18 cellular contexts compared by ENCODE assay signal in genomic region chr20:1579488-1579887, GRCh38. TPM values are rescaled to one million over a fixed set of nuclear protein-coding genes. Genes with fewer than 3 reads are reported as not detected.
DNase-seq lines count a peak whose midpoint lies in the region; ATAC-seq, FAIRE-seq and TF ChIP-seq lines count a peak whose summit lies in the region.
"Had no signal": no experiment of that assay in that cellular context is flagged by ENCODE, and none has a peak within 500 bp of the region (broad histone marks: within the 10 kb centered on the region; RNA-seq: fewer than 3 reads in every experiment).

No MANE protein-coding gene starts in this region.

- no peak for TF ChIP-seq POLR2A in A549 (IDR thresholded peaks at IDR 0.05; ENCODE audit: low read length)

- CTCF ChIA-PET in A549 (lab: Yijun Ruan, JAX): no interaction called here

- H3K4me3 ChIP-seq in A549 (no peak overlapping the region), hepatocyte (no peak overlapping the region)
- H3K4me3 ChIP-seq: BLaER1 had no signal

- ATAC-seq in A549 (no peak), HG03095 (IDR thresholded peaks at IDR 0.05; ENCODE audit: unreplicated experiment) (no peak)

- FAIRE-seq in A549 (lab: Jason Lieb, UNC): no peak
- FAIRE-seq: H1 had no signal

- H3K9me2 ChIP-seq in hepatocyte (replicated peaks; ENCODE audit: insufficient read depth): no peaks in the 10 kb centered on the region

- H2AFZ ChIP-seq in hepatocyte: no peak overlapping the region

- no peaks in the 10 kb centered on the region for H4K20me1 ChIP-seq in hepatocyte (ENCODE audit: insufficient read depth, poor library complexity, severe bottlenecking)
- H4K20me1 ChIP-seq: BLaER1 had no signal

- no peak for DNase-seq in A549 (ENCODE audit: low read depth in 1 of 2, low spot score in 1 of 2)
- peak; percentile 0 for DNase-seq in G401 (ENCODE audit: low spot score)
- DNase-seq in hepatocyte (ENCODE audit: low spot score): peak; percentile 0
- DNase-seq in superior temporal gyrus (ENCODE audit: extremely low spot score): peak; percentile 2
- DNase-seq in caudate nucleus (lab: John Stamatoyannopoulos, UW): no peak
- no peak for DNase-seq in AG20443 (ENCODE audit: low spot score)
- DNase-seq: 8988T; AML-193; CD4-positive, alpha-beta memory T cell; DMS153; DMS79; GF-D8; H9 had no signal

- TF ChIP-seq CTCF in A549 (IDR thresholded peaks at IDR 0.05) (no peak), hepatocyte (IDR thresholded peaks at IDR 0.05; ENCODE audit: poor library complexity) (no peak)

- no peak for TF ChIP-seq EP300 in A549 (IDR thresholded peaks at IDR 0.05)

- no peaks in the 10 kb centered on the region for H3K79me2 ChIP-seq in hepatocyte

- no peak for TF ChIP-seq RAD21 in A549 (conservative IDR thresholded peaks at IDR 0.05 in 1 of 2, IDR thresholded peaks at IDR 0.05 in 1 of 2)

- no peaks in the 10 kb centered on the region for H3K36me3 ChIP-seq in hepatocyte (replicated peaks; ENCODE audit: insufficient read depth, low read depth)
- H3K36me3 ChIP-seq: BLaER1 had no signal

- POLR2A ChIA-PET in A549 (lab: Yijun Ruan, JAX): no interaction called here

- no peaks in the 10 kb centered on the region for H3K9me3 ChIP-seq in A549
- no peaks in the 10 kb centered on the region for H3K9me3 ChIP-seq in hepatocyte (ENCODE audit: low read depth)
- H3K9me3 ChIP-seq: BLaER1 had no signal

- H3K4me1 ChIP-seq in A549: no peaks in the 10 kb centered on the region
- H3K4me1 ChIP-seq in hepatocyte (ENCODE audit: insufficient read depth): no peaks in the 10 kb centered on the region
- H3K4me1 ChIP-seq: BLaER1 had no signal

- H3K27me3 ChIP-seq in hepatocyte: no peaks in the 10 kb centered on the region
- H3K27me3 ChIP-seq: BLaER1 had no signal

- in situ Hi-C loops in G401 (cut with HindIII; ENCODE audit: low sequenced_read_pairs): no loop called here

- H3K27ac ChIP-seq in A549 (no peak overlapping the region), hepatocyte (no peak overlapping the region), caudate nucleus (ENCODE audit: low read depth, low read length) (no peak overlapping the region)
- H3K27ac ChIP-seq: BLaER1 had no signal

- H3K4me2 ChIP-seq in A549 (no peak overlapping the region), hepatocyte (no peak overlapping the region)
- H3K4me2 ChIP-seq: BLaER1 had no signal

- 66% methylated on average over 6 of the region's 6 CpGs for WGBS in A549 (ENCODE audit: missing lambda C conversion rate)
- 93% methylated on average over 6 of the region's 6 CpGs for WGBS in hepatocyte (ENCODE audit: low lambda C conversion rate, missing lambda C conversion rate)

TF ChIP-seq in A549, 52 proteins besides CTCF, POLR2A, EP300 and RAD21:
- peak; percentile 63 for TF ChIP-seq MAFK (IDR thresholded peaks at IDR 0.05; ENCODE audit: partially characterized antibody)
- no peak for TF ChIP-seq SMC3 (IDR thresholded peaks at IDR 0.05)

RNA-seq across cellular contexts. Expression of gene SIRPD, which starts 22.0 kb away (rescaled TPM):
- polyA plus RNA-seq in A549 (2011; rRNA removed) (not detected in 2 replicates), A549 (2017; fragmentation: RNase III; extraction: RNeasy Plus Mini Kit Qiagen cat#74134 plus additional on column Dnase treatment) (not detected in 3 replicates), hepatocyte (not detected in 2 replicates)
- polyA plus RNA-seq in A549 (2012; cell fraction: cytosol; rRNA removed): not detected in 2 replicates
- not detected in 2 replicates for polyA plus RNA-seq in A549 (2012; cell fraction: nucleus; rRNA removed)
- polyA minus RNA-seq in A549 (2011; rRNA and poly(A)+ RNA removed): not detected in 2 replicates
- not detected in 2 replicates for total RNA-seq in G401 (2014; rRNA removed; shearing (Covaris generic))
- not detected in 2 replicates for total RNA-seq in hepatocyte
- total RNA-seq: Daoy, H1, H9, HT-29 had no signal
- polyA plus RNA-seq: H1 had no signal

RNA-seq across cellular contexts. Expression of gene SIRPB1, which starts 40.3 kb away (rescaled TPM):
- 0.10 and 0.49 TPM in 2 replicates for polyA plus RNA-seq in A549 (2011; rRNA removed)
- polyA plus RNA-seq in A549 (2012; cell fraction: cytosol; rRNA removed): 0.58 and 0.76 TPM in 2 replicates
- polyA plus RNA-seq in A549 (2012; cell fraction: nucleus; rRNA removed): 0.55 and 0.56 TPM in 2 replicates
- 0.35 to 0.56 TPM (median 0.45 TPM) in 3 replicates for polyA plus RNA-seq in A549 (2017; fragmentation: RNase III; extraction: RNeasy Plus Mini Kit Qiagen cat#74134 plus additional on column Dnase treatment)
- 0.34 and 2.9 TPM in 2 replicates for polyA minus RNA-seq in A549 (2011; rRNA and poly(A)+ RNA removed)
- total RNA-seq in G401 (2014; rRNA removed; shearing (Covaris generic)): 0.75 and 2.5 TPM in 2 replicates
- 0.12 and 0.97 TPM in 2 replicates for total RNA-seq in hepatocyte
- 0.33 and 0.57 TPM in 2 replicates for polyA plus RNA-seq in hepatocyte
- total RNA-seq: HT-29 had no signal

Comparison
In these comparisons a context has a peak if more than half of its experiments do, and no peak if none do; other contexts are left out.
1. DNase-seq: peak in G401 (single experiment), hepatocyte (single experiment) and superior temporal gyrus (single experiment); none in A549 (0 of 2), caudate nucleus (0 of 61) and AG20443 (single experiment).